ENCODE assay signal across 8 cellular contexts in genomic region chr11:108853864-108854263, GRCh38.
DNase-seq lines count a peak whose midpoint lies in the region; ATAC-seq and TF ChIP-seq lines count a peak whose summit lies in the region.

No MANE protein-coding gene starts in this region.

- H3K9me3 ChIP-seq in hepatocyte (ENCODE audit: low read depth) (no peaks in the 10 kb centered on the region), upper lobe of right lung (no peaks in the 10 kb centered on the region)

- no peaks in the 10 kb centered on the region for H4K20me1 ChIP-seq in hepatocyte (ENCODE audit: insufficient read depth, poor library complexity, severe bottlenecking)

- in situ Hi-C loops in GM13977 (cut with MboI; ENCODE audit: low pct_unique_long_range_greater_than_20kb, low sequenced_read_pairs, unreplicated experiment), result no loop called here

- peaks cover 7% of the 10 kb centered on the region for H3K36me3 Mint-ChIP-seq in T-helper 2 cell treated with Interferon-gamma antibody and Interleukin-4, amounts not matched to agents 5 μg/mL and 100 μg/mL, for 36 hours (ENCODE audit: low read depth)

- 64% methylated on average over 1 of the region's 1 CpG for whole genome bisulfite sequencing in hepatocyte (ENCODE audit: low lambda C conversion rate, missing lambda C conversion rate)

- H3K4me2 ChIP-seq in hepatocyte, result peak overlapping the region; percentile 19

- H3K4me3 ChIP-seq in hepatocyte (no peak overlapping the region), upper lobe of right lung (peak overlapping the region; percentile 17)

- peak overlapping the region; percentile 85 for H3K4me3 Mint-ChIP-seq in T-helper 2 cell treated with Interferon-gamma antibody and Interleukin-4, amounts not matched to agents 5 μg/mL and 100 μg/mL, for 36 hours

- intact Hi-C loops in upper lobe of right lung (cut with DNase I), result no loop called here

- H3K27me3 Mint-ChIP-seq in T-helper 2 cell treated with Interferon-gamma antibody and Interleukin-4, amounts not matched to agents 5 μg/mL and 100 μg/mL, for 36 hours (ENCODE audit: low read depth), result no peaks in the 10 kb centered on the region

- H2AFZ ChIP-seq in hepatocyte, result no peak overlapping the region

- peak; percentile 5 for DNase-seq in T-helper 2 cell treated with Interferon-gamma antibody and Interleukin-4, amounts not matched to agents 5 μg/mL and 100 μg/mL, for 36 hours (ENCODE audit: low spot score)
- no peak for DNase-seq in hepatocyte (ENCODE audit: low spot score)
- DNase-seq in upper lobe of right lung, result no peak
- no peak for DNase-seq in NCI-H345 (lab: John Stamatoyannopoulos, UW)
- DNase-seq in GM13977 (ENCODE audit: low spot score), result no peak
- no peak for DNase-seq in NCI-H1417 (lab: John Stamatoyannopoulos, UW)

- H3K4me1 Mint-ChIP-seq in T-helper 2 cell treated with Interferon-gamma antibody and Interleukin-4, amounts not matched to agents 5 μg/mL and 100 μg/mL, for 36 hours (ENCODE audit: low read depth), result peaks cover 26% of the 10 kb centered on the region

- TF ChIP-seq CTCF in hepatocyte (IDR thresholded peaks at IDR 0.05; ENCODE audit: poor library complexity) (no peak), upper lobe of right lung (IDR thresholded peaks at IDR 0.05) (no peak), GM13977 (IDR thresholded peaks at IDR 0.05; ENCODE audit: extremely low read depth, insufficient read depth, missing control alignments) (no peak)

- peaks cover 9% of the 10 kb centered on the region for H3K4me1 ChIP-seq in hepatocyte (ENCODE audit: insufficient read depth)
- no peaks in the 10 kb centered on the region for H3K4me1 ChIP-seq in upper lobe of right lung

- no peaks in the 10 kb centered on the region for H3K79me2 ChIP-seq in hepatocyte

- no peak overlapping the region for H3K27ac ChIP-seq in hepatocyte
- H3K27ac ChIP-seq in upper lobe of right lung, result peak overlapping the region; percentile 11

- H3K36me3 ChIP-seq in hepatocyte (replicated peaks; ENCODE audit: insufficient read depth, low read depth) (no peaks in the 10 kb centered on the region), upper lobe of right lung (no peaks in the 10 kb centered on the region)

- peak overlapping the region; percentile 90 for H3K27ac Mint-ChIP-seq in T-helper 2 cell treated with Interferon-gamma antibody and Interleukin-4, amounts not matched to agents 5 μg/mL and 100 μg/mL, for 36 hours

- no peaks in the 10 kb centered on the region for H3K27me3 ChIP-seq in hepatocyte
- H3K27me3 ChIP-seq in upper lobe of right lung, result no peaks in the 10 kb centered on the region

- ATAC-seq in GM18868 (IDR thresholded peaks at IDR 0.05; ENCODE audit: unreplicated experiment), result peak; percentile 43
- ATAC-seq in HG02763 (IDR thresholded peaks at IDR 0.05; ENCODE audit: unreplicated experiment), result peak; percentile 40
- ATAC-seq in upper lobe of right lung, result no peak

- no peaks in the 10 kb centered on the region for H3K9me2 ChIP-seq in hepatocyte (replicated peaks; ENCODE audit: insufficient read depth)

- H3K9me3 Mint-ChIP-seq in T-helper 2 cell treated with Interferon-gamma antibody and Interleukin-4, amounts not matched to agents 5 μg/mL and 100 μg/mL, for 36 hours, result no peaks in the 10 kb centered on the region
